25 cellular contexts compared by ENCODE assay signal in the genomic region with DNA sequence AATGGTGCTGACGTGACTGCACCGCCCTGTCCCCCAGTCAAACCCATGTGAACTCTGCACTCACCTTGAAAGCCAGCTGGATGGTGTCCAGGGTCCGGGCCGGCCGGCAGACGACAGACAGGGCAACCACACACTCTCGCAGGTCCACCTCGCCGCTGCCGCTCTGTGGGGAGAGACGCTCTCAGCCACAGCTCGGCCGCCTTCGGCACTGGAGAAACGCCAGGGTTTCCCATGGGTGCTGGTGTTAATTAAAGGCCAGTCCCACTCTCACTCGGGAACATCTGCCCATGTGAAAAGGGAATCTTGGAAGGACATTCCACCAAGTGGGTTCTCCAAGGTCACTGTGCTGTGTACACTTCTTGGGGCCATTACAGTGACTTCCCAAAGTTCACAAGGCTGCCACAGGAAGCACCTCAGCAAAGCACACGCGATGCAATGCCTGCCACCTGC. TPM values are rescaled to one million over a fixed set of nuclear protein-coding genes. Genes with fewer than 3 reads are reported as not detected.
A peak's percentile ranks its signal among the peaks of the same experiment; 100 is the strongest.
DNase-seq lines count a peak whose midpoint lies in the region; ATAC-seq, FAIRE-seq and TF ChIP-seq lines count a peak whose summit lies in the region.
"Had no signal": no experiment of that assay in that cellular context is flagged by ENCODE, and none has a peak within 500 bp of the region (broad histone marks: within the 10 kb centered on the region; RNA-seq: fewer than 3 reads in every experiment).

No MANE protein-coding gene starts in this region.

- no peaks in the 10 kb centered on the region for H3K4me1 Mint-ChIP-seq in Caco-2 (ENCODE audit: low read depth, unreplicated experiment)
- H3K4me1 Mint-ChIP-seq: activated CD4-positive, alpha-beta memory T cell treated with anti-CD3 and anti-CD28 coated beads, Interleukin-2, amount 10 ng/mL, durations not matched to agents 7 days and 5 days had no signal

- no peak overlapping the region for H3K27ac Mint-ChIP-seq in Caco-2 (ENCODE audit: unreplicated experiment)
- H3K27ac Mint-ChIP-seq: activated CD4-positive, alpha-beta memory T cell treated with anti-CD3 and anti-CD28 coated beads, Interleukin-2, amount 10 ng/mL, durations not matched to agents 7 days and 5 days; H9 had no signal

- H3K79me1 ChIP-seq in H1 (ENCODE audit: low read depth, low read length) = no peaks in the 10 kb centered on the region; the same call in 1 of the 2 replicates

- TF ChIP-seq POLR2A in H1 (IDR thresholded peaks at IDR 0.05; ENCODE audit: control extremely low read depth in 1 of 2, low read depth in 2 of 2, low read length in 2 of 2) (no peak), upper lobe of left lung (IDR thresholded peaks at IDR 0.05) (no peak)

- H3K27me3 ChIP-seq in heart right ventricle = no peaks in the 10 kb centered on the region
- no peaks in the 10 kb centered on the region for H3K27me3 ChIP-seq in H1 (replicated peaks in 1 of 4; ENCODE audit: control insufficient read depth in 3 of 4, extremely low read depth in 1 of 4, insufficient read depth in 3 of 4, low read length in 3 of 4)
- no peaks in the 10 kb centered on the region for H3K27me3 ChIP-seq in upper lobe of left lung
- no peaks in the 10 kb centered on the region for H3K27me3 ChIP-seq in Caco-2 (replicated peaks; ENCODE audit: control insufficient read depth, insufficient read depth, low read length)
- H3K27me3 ChIP-seq: cardiac muscle cell, heart left ventricle, uterus had no signal

- no peak overlapping the region for H3K14ac ChIP-seq in H1 (ENCODE audit: insufficient read length)

- no peak overlapping the region for H4K91ac ChIP-seq in H1 (replicated peaks; ENCODE audit: insufficient read length, low read length)

- H3K9ac ChIP-seq in H1 (replicated peaks in 1 of 4; ENCODE audit: extremely low read depth in 1 of 4, low read depth in 3 of 4, low read length in 3 of 4) = no peak overlapping the region

- no peak overlapping the region for H2BK120ac ChIP-seq in H1 (replicated peaks; ENCODE audit: low read depth, low read length)

- intact Hi-C loops in Right ventricle myocardium superior (cut with DNase I) = loop anchor here (10.0 kb wide), 1 partner anchor 174 kb away; no protein-coding TSS in a partner anchor
- intact Hi-C loops in heart right ventricle (cut with DNase I) = loop anchor here in 2 of 10 donors (10.0 kb wide), 2 partner anchors 174 to 306 kb away; no protein-coding TSS in a partner anchor
- intact Hi-C loops in Caco-2 (cut with micrococcal nuclease; ENCODE audit: unreplicated experiment) = no loop called here

- FAIRE-seq in H1 (lab: Jason Lieb, UNC) = no peak
- FAIRE-seq: K562 had no signal

- peaks cover 0 to 5% (median 0%) of the 10 kb centered on the region in 9 donors for H3K4me1 ChIP-seq in heart right ventricle
- no peaks in the 10 kb centered on the region for H3K4me1 ChIP-seq in H1 (replicated peaks in 1 of 4; ENCODE audit: control insufficient read depth in 3 of 4, insufficient read depth in 4 of 4, low read length in 3 of 4)
- no peaks in the 10 kb centered on the region for H3K4me1 ChIP-seq in upper lobe of left lung
- no peaks in the 10 kb centered on the region for H3K4me1 ChIP-seq in Caco-2
- H3K4me1 ChIP-seq: heart left ventricle, uterus had no signal

- no peak overlapping the region for H2BK15ac ChIP-seq in H1 (ENCODE audit: low read length)

- H4K5ac ChIP-seq in H1 (ENCODE audit: insufficient read length, low read depth, low read length) = no peak overlapping the region

- H3K27ac ChIP-seq in heart right ventricle = no peak overlapping the region
- no peak overlapping the region for H3K27ac ChIP-seq in H1 (ENCODE audit: low read depth, low read length)
- H3K27ac ChIP-seq in upper lobe of left lung = no peak overlapping the region
- H3K27ac ChIP-seq: C4-2B, cardiac muscle cell, heart left ventricle, uterus had no signal

- TF ChIP-seq CTCF in heart right ventricle (IDR thresholded peaks at IDR 0.05) (no peak), H1 (IDR thresholded peaks at IDR 0.05; ENCODE audit: control extremely low read depth in 1 of 3, insufficient read depth in 1 of 3, low read depth in 1 of 3, low read length in 3 of 3) (no peak), upper lobe of left lung (IDR thresholded peaks at IDR 0.05) (no peak), Caco-2 (IDR thresholded peaks at IDR 0.05; ENCODE audit: insufficient read depth in 1 of 2, low read depth in 1 of 2, low read length in 1 of 2, severe bottlenecking in 1 of 2, unreplicated experiment in 1 of 2) (no peak)

- H2BK12ac ChIP-seq in H1 (ENCODE audit: low read depth, low read length) = no peak overlapping the region

- peaks cover 1 to 16% of the 10 kb centered on the region in 2 experiments for H4K20me1 ChIP-seq in H1 (replicated peaks in 1 of 2; ENCODE audit: control insufficient read depth in 1 of 2, insufficient read depth in 2 of 2, low read length in 2 of 2)

- no peak overlapping the region for H3K18ac ChIP-seq in H1 (ENCODE audit: extremely low read depth, low read length)

- H3K4ac ChIP-seq in H1 (replicated peaks; ENCODE audit: insufficient read length, low read depth, low read length) = no peak overlapping the region

- no peak overlapping the region for H2AK5ac ChIP-seq in H1 (ENCODE audit: low read depth, low read length)

- no peak overlapping the region for H2BK5ac ChIP-seq in H1 (ENCODE audit: low read depth, low read length)

- H3K56ac ChIP-seq in H1 (replicated peaks; ENCODE audit: insufficient read length, low read depth, low read length) = no peak overlapping the region

- no peak overlapping the region for H2AFZ ChIP-seq in H1 (ENCODE audit: low read length)

- TF ChIP-seq RAD21 in H1 (IDR thresholded peaks at IDR 0.05 in 1 of 2, conservative IDR thresholded peaks at IDR 0.05 in 1 of 2; ENCODE audit: low read depth in 2 of 2, low read length in 2 of 2) = no peak

- H3K4me3 Mint-ChIP-seq in Caco-2 (ENCODE audit: unreplicated experiment) = no peak overlapping the region
- H3K4me3 Mint-ChIP-seq: activated CD4-positive, alpha-beta memory T cell treated with anti-CD3 and anti-CD28 coated beads, Interleukin-2, amount 10 ng/mL, durations not matched to agents 7 days and 5 days; H9 had no signal

- ATAC-seq in Right ventricle myocardium superior (ENCODE audit: poor library complexity) (no peak), heart right ventricle (no peak), upper lobe of left lung (ENCODE audit: low FRiP score in 2 of 2) (no peak), HG03354 (IDR thresholded peaks at IDR 0.05; ENCODE audit: poor library complexity, severe bottlenecking, unreplicated experiment) (no peak)
- ATAC-seq: heart left ventricle, left ventricle myocardium superior had no signal

- H3K4me3 ChIP-seq in heart right ventricle = no peak overlapping the region
- no peak overlapping the region for H3K4me3 ChIP-seq in H1 (ENCODE audit: extremely low read depth in 1 of 4, insufficient read depth in 2 of 4, low read depth in 3 of 4, low read length in 4 of 4)
- H3K4me3 ChIP-seq in upper lobe of left lung = no peak overlapping the region
- no peak overlapping the region for H3K4me3 ChIP-seq in Caco-2 (ENCODE audit: low read depth, low read length)
- H3K4me3 ChIP-seq: cardiac muscle cell, heart left ventricle, K562, uterus had no signal

- 73 to 80% methylated on average over 18 of the region's 18 CpGs for WGBS in heart right ventricle, 2 donors
- WGBS in H1 (ENCODE audit: extremely low coverage in 1 of 2, insufficient coverage in 1 of 2, insufficient read length in 1 of 2, insufficient replicate concordance in 2 of 2, low coverage in 1 of 2, low lambda C conversion rate in 2 of 2, missing lambda C conversion rate in 1 of 2), 2 experiments = 89% methylated on average over 18 of the region's 18 CpGs; no CpG with 5 or more reads in 1 of the 2 experiments
- WGBS in upper lobe of left lung, 2 donors = 79 to 82% methylated on average over 18 of the region's 18 CpGs

- no peak overlapping the region for H3K23ac ChIP-seq in H1 (ENCODE audit: insufficient read length)

- H2BK20ac ChIP-seq in H1 (ENCODE audit: low read length) = no peak overlapping the region

- H3K79me2 ChIP-seq in H1 (ENCODE audit: control insufficient read depth in 1 of 2, insufficient read depth in 2 of 2, low read length in 2 of 2) = no peaks in the 10 kb centered on the region

- peaks cover 0 to 96% (median 8%) of the 10 kb centered on the region in 9 donors for H3K36me3 ChIP-seq in heart right ventricle
- H3K36me3 ChIP-seq in H1 (ENCODE audit: control insufficient read depth in 2 of 4, insufficient read depth in 4 of 4, low read length in 3 of 4) = peaks cover 19 to 74% (median 56%) of the 10 kb centered on the region in 4 experiments
- H3K36me3 ChIP-seq in upper lobe of left lung = peaks cover 35 to 97% (median 90%) of the 10 kb centered on the region in 4 donors
- H3K36me3 ChIP-seq in Caco-2 (ENCODE audit: control insufficient read depth, insufficient read depth, low read length) = peaks cover 3% of the 10 kb centered on the region
- H3K36me3 ChIP-seq: uterus had no signal

- BruUV-seq in Caco-2 (replicated peaks; lab: Mats Ljungman, UMichigan) = no TSS peak

- 0 out of 2 replicates have a peak, but pooled peaks cover 1% of the 10 kb centered on the region for H3K23me2 ChIP-seq in H1 (ENCODE audit: low read depth, low read length)

- peaks cover 47% of the 10 kb centered on the region for H3K36me3 Mint-ChIP-seq in Caco-2 (ENCODE audit: insufficient read depth, unreplicated experiment)

- H3K9me3 ChIP-seq in heart right ventricle = no peaks in the 10 kb centered on the region
- peaks cover under 1 to 7% of the 10 kb centered on the region in 2 experiments; a peak in 1 of 4 replicates for H3K9me3 ChIP-seq in H1 (ENCODE audit: insufficient read depth in 2 of 2, low read depth in 1 of 2, low read length in 1 of 2)
- H3K9me3 ChIP-seq in upper lobe of left lung = no peaks in the 10 kb centered on the region
- no peaks in the 10 kb centered on the region; the same call in 1 of the 2 replicates for H3K9me3 ChIP-seq in Caco-2
- H3K9me3 ChIP-seq: heart left ventricle, uterus had no signal

- POLR2A ChIA-PET in H1 (lab: Charles Lee; ENCODE audit: partially characterized antibody) = no interaction called here
- POLR2A ChIA-PET in Caco-2 (lab: Charles Lee) = no interaction called here

- TF ChIP-seq EP300 in H1 (IDR thresholded peaks at IDR 0.05; ENCODE audit: borderline replicate concordance in 1 of 2, low read depth in 2 of 2, low read length in 2 of 2) (no peak), upper lobe of left lung (IDR thresholded peaks at IDR 0.05) (no peak)

- DNase-seq in Right ventricle myocardium superior = peak; percentile 43
- DNase-seq in heart right ventricle = no peak
- DNase-seq in H1 (ENCODE audit: low read depth in 1 of 2, low spot score in 2 of 2) = no peak
- DNase-seq in mucosa of gallbladder (ENCODE audit: low spot score) = peak; percentile 83
- DNase-seq in upper lobe of left lung = peak; percentile 20 to 76
- DNase-seq in Caco-2 = no peak
- DNase-seq in T-helper 9 cell = no peak
- DNase-seq: activated CD4-positive, alpha-beta memory T cell treated with anti-CD3 and anti-CD28 coated beads, Interleukin-2, amount 10 ng/mL, durations not matched to agents 7 days and 5 days; activated CD4-positive, CD25-positive, alpha-beta regulatory T cell; activated naive CD4-positive, alpha-beta T cell treated with Interleukin-2 at 50 U/mL for 16 hours; dermis blood vessel endothelial cell; H9; left ventricle myocardium superior; MM.1S; NCI-H187; NCI-H69; stimulated activated CD4-positive, alpha-beta T cell treated with anti-CD3 and anti-CD28 coated beads, Interleukin-12 subunit alpha, Interleukin-12 subunit beta, amount 100 ng/mL, for 4 hours; substantia nigra had no signal

- no peak overlapping the region for H3K4me2 ChIP-seq in H1 (ENCODE audit: insufficient read depth in 1 of 2, low read depth in 2 of 2, low read length in 2 of 2)

- no peak overlapping the region for H4K8ac ChIP-seq in H1 (ENCODE audit: extremely low read depth, insufficient read depth, low read length)

- H3K27me3 Mint-ChIP-seq in Caco-2 (ENCODE audit: insufficient read depth, unreplicated experiment) = no peaks in the 10 kb centered on the region
- H3K27me3 Mint-ChIP-seq: activated CD4-positive, alpha-beta memory T cell treated with anti-CD3 and anti-CD28 coated beads, Interleukin-2, amount 10 ng/mL, durations not matched to agents 7 days and 5 days had no signal

- no peaks in the 10 kb centered on the region for H3K9me3 Mint-ChIP-seq in Caco-2 (ENCODE audit: unreplicated experiment)

- CTCF ChIA-PET in H1 (lab: Charles Lee; ENCODE audit: partially characterized antibody) = interaction anchor here (0.8 to 5.6 kb wide), 3 partner anchors 9 to 91 kb away, joined by 3 to 47 read pairs (median 5); no protein-coding TSS in a partner anchor
- CTCF ChIA-PET in Caco-2 (lab: Charles Lee) = no interaction called here

RNA-seq across cellular contexts. Expression of a gene that starts 25.5 kb away (rescaled TPM):
- total RNA-seq in Right ventricle myocardium superior = not detected
- total RNA-seq in heart right ventricle = under 1 TPM in 2 of 10 donors, not detected in 8; 0.18 to 0.19 TPM
- under 1 TPM in 1 of 2 donors, not detected in 1; 0.04 TPM for polyA plus RNA-seq in heart right ventricle
- 0.46 and 0.48 TPM in 2 replicates for total RNA-seq in H1 (2021; fragmentation: NEBNext Ultra II Directional; extraction: Animal tissue kit (Norgen Biotek cat#: 25700))
- 0.86 and 0.91 TPM in 2 replicates for polyA plus RNA-seq in H1 (2011; rRNA removed)
- 0.57 TPM for polyA plus RNA-seq in H1 (2011; cell fraction: cytosol; rRNA removed)
- 1.9 TPM for polyA plus RNA-seq in H1 (2011; cell fraction: nucleus; rRNA removed)
- polyA plus RNA-seq in H1 (2012, experiment 1 of 2) = 0.55 to 0.88 TPM (median 0.75 TPM) in 4 replicates
- 0.58 TPM for polyA plus RNA-seq in H1 (2012, experiment 2 of 2)
- 0.77 TPM for polyA plus RNA-seq in H1 (2013, experiment 1 of 2)
- polyA plus RNA-seq in H1 (2013, experiment 2 of 2) = 0.94 TPM
- 1.0 and 1.1 TPM in 2 replicates for polyA minus RNA-seq in H1 (2011; rRNA and poly(A)+ RNA removed)
- 0.44 TPM for polyA minus RNA-seq in H1 (2011; cell fraction: cytosol; rRNA and poly(A)+ RNA removed)
- 0.50 TPM for polyA minus RNA-seq in H1 (2011; cell fraction: nucleus; rRNA and poly(A)+ RNA removed)
- total RNA-seq in mucosa of gallbladder = 0.23 TPM
- total RNA-seq in upper lobe of left lung = 1 to 10 TPM in 1 of 6 donors, under 1 TPM in 3, not detected in 2; 0.15 to 1.2 (median 0.36) TPM
- total RNA-seq in Caco-2 (2022) = not detected in 2 replicates
- total RNA-seq: A673; activated CD4-positive, alpha-beta memory T cell treated with anti-CD3 and anti-CD28 coated beads, Interleukin-2, amount 10 ng/mL, durations not matched to agents 7 days and 5 days; cardiac muscle cell; dermis blood vessel endothelial cell; K562; left ventricle myocardium superior had no signal
- polyA plus RNA-seq: cardiac muscle cell, K562 had no signal

RNA-seq across cellular contexts. Expression of a gene that starts 53.0 kb away (rescaled TPM):
- total RNA-seq in Right ventricle myocardium superior = 11.5 TPM
- total RNA-seq in heart right ventricle = 10 to 100 TPM in 3 of 10 donors, 1 to 10 TPM in 7; 5.6 to 25.5 (median 8.9) TPM
- 10 to 100 TPM; 14.8 to 23.8 TPM for polyA plus RNA-seq in heart right ventricle
- total RNA-seq in H1 (2021; fragmentation: NEBNext Ultra II Directional; extraction: Animal tissue kit (Norgen Biotek cat#: 25700)) = 260 and 266 TPM in 2 replicates
- 107 and 168 TPM in 2 replicates for polyA plus RNA-seq in H1 (2011; rRNA removed)
- polyA plus RNA-seq in H1 (2011; cell fraction: cytosol; rRNA removed) = 145 TPM
- polyA plus RNA-seq in H1 (2011; cell fraction: nucleus; rRNA removed) = 161 TPM
- 129 to 148 TPM (median 136 TPM) in 4 replicates for polyA plus RNA-seq in H1 (2012, experiment 1 of 2)
- polyA plus RNA-seq in H1 (2012, experiment 2 of 2) = 146 TPM
- polyA plus RNA-seq in H1 (2013, experiment 1 of 2) = 245 TPM
- 311 TPM for polyA plus RNA-seq in H1 (2013, experiment 2 of 2)
- 76.4 and 90.5 TPM in 2 replicates for polyA minus RNA-seq in H1 (2011; rRNA and poly(A)+ RNA removed)
- polyA minus RNA-seq in H1 (2011; cell fraction: cytosol; rRNA and poly(A)+ RNA removed) = 92.9 TPM
- polyA minus RNA-seq in H1 (2011; cell fraction: nucleus; rRNA and poly(A)+ RNA removed) = 64.8 TPM
- total RNA-seq in mucosa of gallbladder = 119 TPM
- total RNA-seq in upper lobe of left lung = 100 to 1,000 TPM; 403 to 922 (median 538) TPM
- 49.3 and 52.8 TPM in 2 replicates for total RNA-seq in Caco-2 (2022)

Comparison
In these comparisons a context has a peak if more than half of its experiments do, and no peak if none do; other contexts are left out.
1. DNase-seq: peak in Right ventricle myocardium superior (single experiment), mucosa of gallbladder (single experiment) and upper lobe of left lung (2 of 2); none in heart right ventricle (0 of 2), H1 (0 of 2), Caco-2 (0 of 2) and T-helper 9 cell (single experiment).